ENCODE assay signal across 8 cellular contexts in the genomic region with DNA sequence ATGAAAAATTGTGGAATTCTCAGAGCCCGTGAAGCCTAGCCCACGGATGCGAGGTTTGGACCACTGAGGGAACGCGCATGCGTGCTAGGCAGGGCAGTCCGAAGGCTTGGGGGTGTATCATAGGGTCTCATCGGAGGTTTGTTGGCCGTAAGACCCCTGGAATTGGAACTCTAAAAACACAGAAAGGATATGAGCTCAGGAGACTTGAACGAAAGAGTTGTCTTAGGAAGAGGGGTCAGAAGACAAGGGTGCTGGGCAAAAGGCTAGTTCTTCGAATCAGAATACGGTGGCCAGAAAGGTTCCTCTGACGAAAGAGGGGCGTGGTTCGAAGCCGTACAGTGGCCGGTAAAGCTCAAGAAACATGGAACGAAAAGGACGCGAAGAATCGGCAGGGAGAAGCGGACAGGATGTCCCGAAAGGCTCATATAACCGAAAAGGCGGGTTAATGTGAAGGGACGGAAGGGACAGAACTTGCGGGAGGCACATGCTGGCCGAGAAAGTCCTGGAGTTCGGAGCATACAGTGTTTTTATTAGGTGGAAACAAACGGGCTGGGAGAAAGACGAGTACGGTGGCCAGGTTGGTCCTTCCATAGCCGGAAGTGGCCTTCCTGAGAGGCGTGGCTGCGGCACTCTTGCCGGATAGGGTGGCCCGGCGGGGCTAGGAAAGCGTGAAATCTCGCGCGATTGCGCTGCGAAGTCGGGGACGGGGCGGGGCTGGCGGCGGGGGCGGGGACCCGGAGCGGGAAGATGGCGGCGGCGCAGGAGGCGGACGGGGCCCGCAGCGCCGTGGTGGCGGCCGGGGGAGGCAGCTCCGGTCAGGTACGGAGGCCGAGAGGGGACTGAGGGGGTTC. TPM values are rescaled to one million over a fixed set of nuclear protein-coding genes. Genes with fewer than 3 reads are reported as not detected.
A peak's percentile ranks its signal among the peaks of the same experiment; 100 is the strongest.
DNase-seq lines count a peak whose midpoint lies in the region; ATAC-seq and TF ChIP-seq lines count a peak whose summit lies in the region.

A gene with protein sequence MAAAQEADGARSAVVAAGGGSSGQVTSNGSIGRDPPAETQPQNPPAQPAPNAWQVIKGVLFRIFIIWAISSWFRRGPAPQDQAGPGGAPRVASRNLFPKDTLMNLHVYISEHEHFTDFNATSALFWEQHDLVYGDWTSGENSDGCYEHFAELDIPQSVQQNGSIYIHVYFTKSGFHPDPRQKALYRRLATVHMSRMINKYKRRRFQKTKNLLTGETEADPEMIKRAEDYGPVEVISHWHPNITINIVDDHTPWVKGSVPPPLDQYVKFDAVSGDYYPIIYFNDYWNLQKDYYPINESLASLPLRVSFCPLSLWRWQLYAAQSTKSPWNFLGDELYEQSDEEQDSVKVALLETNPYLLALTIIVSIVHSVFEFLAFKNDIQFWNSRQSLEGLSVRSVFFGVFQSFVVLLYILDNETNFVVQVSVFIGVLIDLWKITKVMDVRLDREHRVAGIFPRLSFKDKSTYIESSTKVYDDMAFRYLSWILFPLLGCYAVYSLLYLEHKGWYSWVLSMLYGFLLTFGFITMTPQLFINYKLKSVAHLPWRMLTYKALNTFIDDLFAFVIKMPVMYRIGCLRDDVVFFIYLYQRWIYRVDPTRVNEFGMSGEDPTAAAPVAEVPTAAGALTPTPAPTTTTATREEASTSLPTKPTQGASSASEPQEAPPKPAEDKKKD (plus strand): TSS at position 732 of the 851 bp plus-strand sequence. CDS start 16 bp downstream, at position 748.

- H3K9me3 ChIP-seq in Panc1 (ENCODE audit: control insufficient read depth, insufficient read depth, low read depth, low read length) (no peaks in the 10 kb centered on the region), esophagus (ENCODE audit: control insufficient read depth in 2 of 2, insufficient read depth in 1 of 2, low read depth in 1 of 2, low read length in 1 of 2) (no peaks in the 10 kb centered on the region), mucosa of stomach (ENCODE audit: control insufficient read depth, low read length) (no peaks in the 10 kb centered on the region)

- POLR2A ChIA-PET in Panc1 (lab: Charles Lee): interaction anchor here (0.6 kb wide), 1 partner anchor 756 kb away, joined by 8 read pairs; no protein-coding TSS in a partner anchor

- H3K4me3 ChIP-seq in KMS-11 (IDR thresholded peaks at IDR 0.05; ENCODE audit: insufficient read depth, low read depth, low read length) (no peak within 1 kb of the TSS), Panc1 (ENCODE audit: low read depth in 2 of 2, low read length in 2 of 2) (peak within 1 kb of the TSS; percentile 97 to 98), esophagus (ENCODE audit: low read depth in 1 of 2, low read length in 2 of 2) (peak within 1 kb of the TSS; percentile 97 to 99), mucosa of stomach (ENCODE audit: low read length) (peak within 1 kb of the TSS; percentile 95)

- peaks cover 46% of the 10 kb centered on the region for H3K79me2 ChIP-seq in KMS-11 (ENCODE audit: insufficient read depth, low read depth)

- CTCF ChIA-PET in Panc1 (lab: Charles Lee): no interaction called here

- TF ChIP-seq CTCF in KMS-11 (conservative IDR thresholded peaks at IDR 0.05; ENCODE audit: low read depth, low read length): no peak
- no peak for TF ChIP-seq CTCF in Panc1 (IDR thresholded peaks at IDR 0.05)

- no peaks in the 10 kb centered on the region for H3K27me3 Mint-ChIP-seq in activated T-cell treated with anti-CD3 and anti-CD28 coated beads, Interleukin-2, amount 50 U/mL, for 4 hours (ENCODE audit: low read depth)

- intact Hi-C loops in Panc1 (cut with micrococcal nuclease; ENCODE audit: unreplicated experiment): loop anchor here (5.0 kb wide), 1 partner anchor 53 kb away; no protein-coding TSS in a partner anchor

- TSS peak; percentile 98 for BruUV-seq in Panc1 (replicated peaks; lab: Mats Ljungman, UMichigan)

- H4K20me1 ChIP-seq in KMS-11 (ENCODE audit: insufficient read depth): no peaks in the 10 kb centered on the region; the same call in 1 of the 2 replicates

- peak within 1 kb of the TSS; percentile 83 for H2AFZ ChIP-seq in KMS-11 (ENCODE audit: low read depth)

- H3K27ac ChIP-seq in KMS-11 (peak within 1 kb of the TSS; percentile 54), Panc1 (ENCODE audit: low read length) (peak within 1 kb of the TSS; percentile 99), esophagus (ENCODE audit: low read depth in 2 of 2, low read length in 1 of 2) (peak within 1 kb of the TSS; percentile 91 to 97)

- H3K9ac ChIP-seq in KMS-11: peak within 1 kb of the TSS; percentile 76
- H3K9ac ChIP-seq in mucosa of stomach (ENCODE audit: low read length): peak within 1 kb of the TSS; percentile 91

- H3K36me3 ChIP-seq in KMS-11 (ENCODE audit: insufficient read depth) (no peaks in the 10 kb centered on the region), Panc1 (ENCODE audit: control insufficient read depth, insufficient read depth, low read length) (no peaks in the 10 kb centered on the region; the same call in 1 of the 2 replicates), esophagus (ENCODE audit: control insufficient read depth in 2 of 2, insufficient read depth in 2 of 2, low read length in 1 of 2) (peaks cover 0 to 11% of the 10 kb centered on the region in 2 donors), mucosa of stomach (ENCODE audit: control insufficient read depth, insufficient read depth, low read length) (no peaks in the 10 kb centered on the region)

- in situ Hi-C loops in Panc1 (cut with HindIII; ENCODE audit: low pct_unique_long_range_greater_than_20kb, low sequenced_read_pairs): no loop called here

- H3K4me1 Mint-ChIP-seq in activated T-cell treated with anti-CD3 and anti-CD28 coated beads, Interleukin-2, amount 50 U/mL, for 4 hours (ENCODE audit: low read depth): peaks cover 46% of the 10 kb centered on the region

- no peaks in the 10 kb centered on the region for H3K9me3 Mint-ChIP-seq in activated T-cell treated with anti-CD3 and anti-CD28 coated beads, Interleukin-2, amount 50 U/mL, for 4 hours

- H3K27me3 ChIP-seq in KMS-11 (ENCODE audit: insufficient read depth, low read depth): no peaks in the 10 kb centered on the region
- H3K27me3 ChIP-seq in Panc1 (ENCODE audit: control insufficient read depth, insufficient read depth, low read length): no peaks in the 10 kb centered on the region
- no peaks in the 10 kb centered on the region for H3K27me3 ChIP-seq in esophagus (ENCODE audit: control insufficient read depth in 1 of 2, insufficient read depth in 2 of 2, low read length in 2 of 2)
- no peaks in the 10 kb centered on the region for H3K27me3 ChIP-seq in mucosa of stomach (ENCODE audit: control insufficient read depth, insufficient read depth, low read length)

- peak within 1 kb of the TSS; percentile 94 for H3K4me2 ChIP-seq in KMS-11

- H3K4me3 Mint-ChIP-seq in activated T-cell treated with anti-CD3 and anti-CD28 coated beads, Interleukin-2, amount 50 U/mL, for 4 hours: peak within 1 kb of the TSS; percentile 97

- peaks cover 5% of the 10 kb centered on the region for H3K36me3 Mint-ChIP-seq in activated T-cell treated with anti-CD3 and anti-CD28 coated beads, Interleukin-2, amount 50 U/mL, for 4 hours (ENCODE audit: insufficient read depth)

- 0% methylated on average over 65 of the region's 65 CpGs for WGBS in esophagus, 2 donors

- ATAC-seq in GM21786 (IDR thresholded peaks at IDR 0.05; ENCODE audit: unreplicated experiment) (peak; percentile 81), Panc1 (peak; percentile 96)
- ATAC-seq in activated T-cell treated with anti-CD3 and anti-CD28 coated beads, Interleukin-2, amount 50 U/mL, for 4 hours: peak; percentile 93 to 94

- peak; percentile 85 for DNase-seq in DMS79 (lab: John Stamatoyannopoulos, UW)
- DNase-seq in Panc1 (ENCODE audit: low read depth, low spot score): peak; percentile 87
- DNase-seq in activated T-cell treated with anti-CD3 and anti-CD28 coated beads, Interleukin-2, amount 50 U/mL, for 4 hours: peak; percentile 96
- DNase-seq in stimulated activated CD8-positive, alpha-beta memory T cell treated with anti-CD3 and anti-CD28 coated beads, Interleukin-4, amount 100 ng/mL, for 48 hours: peak; percentile 97

- peaks cover 35% of the 10 kb centered on the region for H3K4me1 ChIP-seq in KMS-11 (ENCODE audit: low read depth, poor library complexity, severe bottlenecking)
- H3K4me1 ChIP-seq in Panc1 (ENCODE audit: control insufficient read depth, insufficient read depth, low read length): peaks cover 7% of the 10 kb centered on the region; the same call in 1 of the 2 replicates
- peaks cover 2 to 17% of the 10 kb centered on the region in 2 donors for H3K4me1 ChIP-seq in esophagus (ENCODE audit: control insufficient read depth in 2 of 2, insufficient read depth in 2 of 2, low read length in 1 of 2)
- peaks cover 20% of the 10 kb centered on the region for H3K4me1 ChIP-seq in mucosa of stomach (ENCODE audit: control insufficient read depth, insufficient read depth, low read length)

RNA-seq across cellular contexts. Expression of the gene that starts here (rescaled TPM):
- 98.4 TPM for total RNA-seq in Panc1 (2021; ENCODE audit: unreplicated experiment)
- 122 TPM for polyA plus RNA-seq in Panc1 (2012; ENCODE audit: insufficient read length)
- 100 to 1,000 TPM; 103 to 117 (median 112) TPM for total RNA-seq in activated T-cell treated with anti-CD3 and anti-CD28 coated beads, Interleukin-2, amount 50 U/mL, for 4 hours
- 10 to 100 TPM; 56.0 to 61.9 TPM for polyA plus RNA-seq in esophagus
